In the genomic region with DNA sequence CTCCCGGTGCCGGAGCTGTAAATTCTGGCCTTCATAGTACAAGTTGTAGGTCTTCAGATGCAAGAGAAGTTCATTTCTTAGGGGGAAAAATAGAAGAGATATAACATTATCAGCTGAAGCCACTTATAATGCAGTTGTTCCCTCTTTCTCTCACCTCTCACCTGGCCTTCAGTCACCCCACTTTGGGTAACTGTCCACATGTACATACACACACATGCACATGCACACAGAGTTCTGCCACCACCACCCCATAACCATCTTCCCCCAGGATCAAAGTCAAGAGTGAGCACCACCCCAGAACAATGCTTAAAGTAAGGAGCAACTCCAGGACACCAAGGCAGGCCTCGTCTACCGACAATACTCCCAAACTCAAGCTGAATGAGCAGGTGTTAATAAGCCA, we compare ENCODE assay signal across 15 cellular contexts.
"Had no signal": no experiment of that assay in that cellular context is flagged by ENCODE, and none has a peak within 500 bp of the region (broad histone marks: within the 10 kb centered on the region; RNA-seq: fewer than 3 reads in every experiment).

No MANE protein-coding gene starts in this region.

- H3K27ac Mint-ChIP-seq: activated CD4-positive, alpha-beta T cell treated with anti-CD3 and anti-CD28 coated beads, Interleukin-2, amount 10 ng/mL, durations not matched to agents 7 days and 5 days; mesothelial cell of epicardium had no signal

- H3K27me3 ChIP-seq: gastrocnemius medialis, heart right ventricle, transverse colon had no signal

- H3K4me3 Mint-ChIP-seq: activated CD4-positive, alpha-beta T cell treated with anti-CD3 and anti-CD28 coated beads, Interleukin-2, amount 10 ng/mL, durations not matched to agents 7 days and 5 days; mesothelial cell of epicardium had no signal

- H3K4me1 ChIP-seq: gastrocnemius medialis, parathyroid adenoma, transverse colon had no signal

- DNase-seq: activated CD4-positive, alpha-beta T cell treated with anti-CD3 and anti-CD28 coated beads, Interleukin-2, amount 10 ng/mL, durations not matched to agents 7 days and 5 days; activated CD8-positive, alpha-beta memory T cell treated with anti-CD3 and anti-CD28 coated beads for 24 hours; activated effector memory CD4-positive, alpha-beta T cell treated with Interleukin-2 at 50 U/mL for 16 hours; activated T-cell treated with anti-CD3 and anti-CD28 coated beads for 4 hours; dermis blood vessel endothelial cell; erythroblast; gastrocnemius medialis; heart right ventricle; retina; stimulated activated naive CD4-positive, alpha-beta T cell; SW 1271; transverse colon; WERI-Rb-1 had no signal

- H3K27me3 Mint-ChIP-seq: activated CD4-positive, alpha-beta T cell treated with anti-CD3 and anti-CD28 coated beads, Interleukin-2, amount 10 ng/mL, durations not matched to agents 7 days and 5 days had no signal

- H3K36me3 ChIP-seq: gastrocnemius medialis had no signal

- H3K27ac ChIP-seq: gastrocnemius medialis, heart right ventricle, parathyroid adenoma, transverse colon, WERI-Rb-1 had no signal

- ATAC-seq: gastrocnemius medialis, heart right ventricle had no signal

- H3K9me3 ChIP-seq: gastrocnemius medialis, transverse colon had no signal

- H3K4me3 ChIP-seq: gastrocnemius medialis, heart right ventricle, transverse colon had no signal

- H3K4me1 Mint-ChIP-seq: mesothelial cell of epicardium had no signal
